Comparison of ENCODE assay signal across 1 cellular context in the genomic region with DNA sequence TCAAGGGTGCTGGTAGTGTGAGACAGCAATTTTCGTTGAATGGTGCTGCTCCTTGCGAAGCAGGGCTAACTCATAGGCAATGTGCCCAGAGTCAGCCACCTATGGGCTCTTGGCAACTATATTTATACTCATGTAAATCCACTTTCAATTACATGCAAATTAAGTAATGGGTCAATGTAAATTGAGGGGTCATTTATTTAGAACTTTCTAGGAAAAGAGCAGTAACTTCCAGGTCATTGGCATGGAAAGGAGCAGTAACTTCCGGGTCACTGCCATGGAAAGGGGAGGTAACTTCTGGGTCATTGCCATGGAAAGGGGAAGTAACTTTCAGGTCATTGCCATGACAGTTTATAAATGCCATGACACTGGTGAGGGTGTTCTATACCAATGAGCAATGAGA.
TF ChIP-seq lines count a peak whose summit lies in the region.

No MANE protein-coding gene starts in this region.

TF ChIP-seq in K562, 482 proteins besides CTCF, POLR2A, EP300 and RAD21 (continued from another document):
- TF ChIP-seq, protein P1, sequence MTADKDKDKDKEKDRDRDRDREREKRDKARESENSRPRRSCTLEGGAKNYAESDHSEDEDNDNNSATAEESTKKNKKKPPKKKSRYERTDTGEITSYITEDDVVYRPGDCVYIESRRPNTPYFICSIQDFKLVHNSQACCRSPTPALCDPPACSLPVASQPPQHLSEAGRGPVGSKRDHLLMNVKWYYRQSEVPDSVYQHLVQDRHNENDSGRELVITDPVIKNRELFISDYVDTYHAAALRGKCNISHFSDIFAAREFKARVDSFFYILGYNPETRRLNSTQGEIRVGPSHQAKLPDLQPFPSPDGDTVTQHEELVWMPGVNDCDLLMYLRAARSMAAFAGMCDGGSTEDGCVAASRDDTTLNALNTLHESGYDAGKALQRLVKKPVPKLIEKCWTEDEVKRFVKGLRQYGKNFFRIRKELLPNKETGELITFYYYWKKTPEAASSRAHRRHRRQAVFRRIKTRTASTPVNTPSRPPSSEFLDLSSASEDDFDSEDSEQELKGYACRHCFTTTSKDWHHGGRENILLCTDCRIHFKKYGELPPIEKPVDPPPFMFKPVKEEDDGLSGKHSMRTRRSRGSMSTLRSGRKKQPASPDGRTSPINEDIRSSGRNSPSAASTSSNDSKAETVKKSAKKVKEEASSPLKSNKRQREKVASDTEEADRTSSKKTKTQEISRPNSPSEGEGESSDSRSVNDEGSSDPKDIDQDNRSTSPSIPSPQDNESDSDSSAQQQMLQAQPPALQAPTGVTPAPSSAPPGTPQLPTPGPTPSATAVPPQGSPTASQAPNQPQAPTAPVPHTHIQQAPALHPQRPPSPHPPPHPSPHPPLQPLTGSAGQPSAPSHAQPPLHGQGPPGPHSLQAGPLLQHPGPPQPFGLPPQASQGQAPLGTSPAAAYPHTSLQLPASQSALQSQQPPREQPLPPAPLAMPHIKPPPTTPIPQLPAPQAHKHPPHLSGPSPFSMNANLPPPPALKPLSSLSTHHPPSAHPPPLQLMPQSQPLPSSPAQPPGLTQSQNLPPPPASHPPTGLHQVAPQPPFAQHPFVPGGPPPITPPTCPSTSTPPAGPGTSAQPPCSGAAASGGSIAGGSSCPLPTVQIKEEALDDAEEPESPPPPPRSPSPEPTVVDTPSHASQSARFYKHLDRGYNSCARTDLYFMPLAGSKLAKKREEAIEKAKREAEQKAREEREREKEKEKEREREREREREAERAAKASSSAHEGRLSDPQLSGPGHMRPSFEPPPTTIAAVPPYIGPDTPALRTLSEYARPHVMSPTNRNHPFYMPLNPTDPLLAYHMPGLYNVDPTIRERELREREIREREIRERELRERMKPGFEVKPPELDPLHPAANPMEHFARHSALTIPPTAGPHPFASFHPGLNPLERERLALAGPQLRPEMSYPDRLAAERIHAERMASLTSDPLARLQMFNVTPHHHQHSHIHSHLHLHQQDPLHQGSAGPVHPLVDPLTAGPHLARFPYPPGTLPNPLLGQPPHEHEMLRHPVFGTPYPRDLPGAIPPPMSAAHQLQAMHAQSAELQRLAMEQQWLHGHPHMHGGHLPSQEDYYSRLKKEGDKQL (CRISPR knock-in tag; IDR thresholded peaks at IDR 0.05; ENCODE audit: borderline replicate concordance), result no peak
- TF ChIP-seq SRSF7 (optimal IDR thresholded peaks at IDR 0.05; ENCODE audit: low read depth, low read length) (no peak), FIP1L1 (IDR thresholded peaks at IDR 0.05; ENCODE audit: low read depth, low read length, poor library complexity, severe bottlenecking) (no peak), COPS2 (conservative IDR thresholded peaks at IDR 0.05) (no peak), NR2C1 (IDR thresholded peaks at IDR 0.05) (peak; percentile 97), NR2C1 (tag; IDR thresholded peaks at IDR 0.05) (peak; percentile 99), ZNF778 (CRISPR knock-in tag; IDR thresholded peaks at IDR 0.05) (no peak), CEBPG (CRISPR knock-in tag; IDR thresholded peaks at IDR 0.05) (no peak), CEBPG (tag; conservative IDR thresholded peaks at IDR 0.05 in 1 of 2, IDR thresholded peaks at IDR 0.05 in 1 of 2) (no peak), SUPT5H (IDR thresholded peaks at IDR 0.05) (no peak), PTBP1 (IDR thresholded peaks at IDR 0.05; ENCODE audit: low read depth, low read length) (no peak), PYGO2 (tag; IDR thresholded peaks at IDR 0.05) (0 out of 2 replicates have a peak, but pooled peaks have one; percentile 53), NEUROD1 (IDR thresholded peaks at IDR 0.05; ENCODE audit: borderline replicate concordance, low read depth, low read length, partially characterized antibody) (no peak), CREBBP (IDR thresholded peaks at IDR 0.05; ENCODE audit: low read depth, low read length) (no peak), HDAC1 (IDR thresholded peaks at IDR 0.05) (no peak), SMAD3 (CRISPR knock-in tag; conservative IDR thresholded peaks at IDR 0.05) (0 out of 2 replicates have a peak, but pooled peaks have one; percentile 14), POLR2H (tag; IDR thresholded peaks at IDR 0.05; ENCODE audit: low read depth) (peak; percentile 54), ZNF124 (CRISPR knock-in tag; IDR thresholded peaks at IDR 0.05) (no peak), ESRRA (IDR thresholded peaks at IDR 0.05; ENCODE audit: borderline replicate concordance, low read depth) (0 out of 2 replicates have a peak, but pooled peaks have one; percentile 28), RFX1 (IDR thresholded peaks at IDR 0.05) (peak; percentile 65)
- TF ChIP-seq, protein P2, sequence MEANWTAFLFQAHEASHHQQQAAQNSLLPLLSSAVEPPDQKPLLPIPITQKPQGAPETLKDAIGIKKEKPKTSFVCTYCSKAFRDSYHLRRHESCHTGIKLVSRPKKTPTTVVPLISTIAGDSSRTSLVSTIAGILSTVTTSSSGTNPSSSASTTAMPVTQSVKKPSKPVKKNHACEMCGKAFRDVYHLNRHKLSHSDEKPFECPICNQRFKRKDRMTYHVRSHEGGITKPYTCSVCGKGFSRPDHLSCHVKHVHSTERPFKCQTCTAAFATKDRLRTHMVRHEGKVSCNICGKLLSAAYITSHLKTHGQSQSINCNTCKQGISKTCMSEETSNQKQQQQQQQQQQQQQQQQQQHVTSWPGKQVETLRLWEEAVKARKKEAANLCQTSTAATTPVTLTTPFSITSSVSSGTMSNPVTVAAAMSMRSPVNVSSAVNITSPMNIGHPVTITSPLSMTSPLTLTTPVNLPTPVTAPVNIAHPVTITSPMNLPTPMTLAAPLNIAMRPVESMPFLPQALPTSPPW (CRISPR knock-in tag; IDR thresholded peaks at IDR 0.05), result peak; percentile 24; the same call in 1 of the 2 replicates
- TF ChIP-seq, protein P3, sequence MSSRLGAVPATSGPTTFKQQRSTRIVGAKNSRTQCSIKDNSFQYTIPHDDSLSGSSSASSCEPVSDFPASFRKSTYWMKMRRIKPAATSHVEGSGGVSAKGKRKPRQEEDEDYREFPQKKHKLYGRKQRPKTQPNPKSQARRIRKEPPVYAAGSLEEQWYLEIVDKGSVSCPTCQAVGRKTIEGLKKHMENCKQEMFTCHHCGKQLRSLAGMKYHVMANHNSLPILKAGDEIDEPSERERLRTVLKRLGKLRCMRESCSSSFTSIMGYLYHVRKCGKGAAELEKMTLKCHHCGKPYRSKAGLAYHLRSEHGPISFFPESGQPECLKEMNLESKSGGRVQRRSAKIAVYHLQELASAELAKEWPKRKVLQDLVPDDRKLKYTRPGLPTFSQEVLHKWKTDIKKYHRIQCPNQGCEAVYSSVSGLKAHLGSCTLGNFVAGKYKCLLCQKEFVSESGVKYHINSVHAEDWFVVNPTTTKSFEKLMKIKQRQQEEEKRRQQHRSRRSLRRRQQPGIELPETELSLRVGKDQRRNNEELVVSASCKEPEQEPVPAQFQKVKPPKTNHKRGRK (tag; IDR thresholded peaks at IDR 0.05), result no peak
- TF ChIP-seq, protein P4, sequence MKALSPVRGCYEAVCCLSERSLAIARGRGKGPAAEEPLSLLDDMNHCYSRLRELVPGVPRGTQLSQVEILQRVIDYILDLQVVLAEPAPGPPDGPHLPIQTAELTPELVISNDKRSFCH (CRISPR knock-in tag; IDR thresholded peaks at IDR 0.05), result no peak
- TF ChIP-seq, protein P4 (tag; IDR thresholded peaks at IDR 0.05), result peak; percentile 55; the same call in 1 of the 2 replicates
- TF ChIP-seq, protein P5, sequence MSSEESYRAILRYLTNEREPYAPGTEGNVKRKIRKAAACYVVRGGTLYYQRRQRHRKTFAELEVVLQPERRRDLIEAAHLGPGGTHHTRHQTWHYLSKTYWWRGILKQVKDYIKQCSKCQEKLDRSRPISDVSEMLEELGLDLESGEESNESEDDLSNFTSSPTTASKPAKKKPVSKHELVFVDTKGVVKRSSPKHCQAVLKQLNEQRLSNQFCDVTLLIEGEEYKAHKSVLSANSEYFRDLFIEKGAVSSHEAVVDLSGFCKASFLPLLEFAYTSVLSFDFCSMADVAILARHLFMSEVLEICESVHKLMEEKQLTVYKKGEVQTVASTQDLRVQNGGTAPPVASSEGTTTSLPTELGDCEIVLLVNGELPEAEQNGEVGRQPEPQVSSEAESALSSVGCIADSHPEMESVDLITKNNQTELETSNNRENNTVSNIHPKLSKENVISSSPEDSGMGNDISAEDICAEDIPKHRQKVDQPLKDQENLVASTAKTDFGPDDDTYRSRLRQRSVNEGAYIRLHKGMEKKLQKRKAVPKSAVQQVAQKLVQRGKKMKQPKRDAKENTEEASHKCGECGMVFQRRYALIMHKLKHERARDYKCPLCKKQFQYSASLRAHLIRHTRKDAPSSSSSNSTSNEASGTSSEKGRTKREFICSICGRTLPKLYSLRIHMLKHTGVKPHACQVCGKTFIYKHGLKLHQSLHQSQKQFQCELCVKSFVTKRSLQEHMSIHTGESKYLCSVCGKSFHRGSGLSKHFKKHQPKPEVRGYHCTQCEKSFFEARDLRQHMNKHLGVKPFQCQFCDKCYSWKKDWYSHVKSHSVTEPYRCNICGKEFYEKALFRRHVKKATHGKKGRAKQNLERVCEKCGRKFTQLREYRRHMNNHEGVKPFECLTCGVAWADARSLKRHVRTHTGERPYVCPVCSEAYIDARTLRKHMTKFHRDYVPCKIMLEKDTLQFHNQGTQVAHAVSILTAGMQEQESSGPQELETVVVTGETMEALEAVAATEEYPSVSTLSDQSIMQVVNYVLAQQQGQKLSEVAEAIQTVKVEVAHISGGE (CRISPR knock-in tag; IDR thresholded peaks at IDR 0.05), result 0 out of 6 replicates have a peak, but pooled peaks of 1 of the 3 experiments have one; percentile 36
